Comparison of ENCODE assay signal across 9 cellular contexts in genomic region chr19:48513289-48514122, GRCh38. TPM values are rescaled to one million over a fixed set of nuclear protein-coding genes. Genes with fewer than 3 reads are reported as not detected.
A peak's percentile ranks its signal among the peaks of the same experiment; 100 is the strongest.
DNase-seq lines count a peak whose midpoint lies in the region; ATAC-seq lines count a peak whose summit lies in the region.
"Had no signal": no experiment of that assay in that cellular context is flagged by ENCODE, and none has a peak within 500 bp of the region (broad histone marks: within the 10 kb centered on the region; RNA-seq: fewer than 3 reads in every experiment).

No MANE protein-coding gene starts in this region.

- H3K23ac ChIP-seq in mesenchymal stem cell (ENCODE audit: low read length in 2 of 2), result no peak overlapping the region

- H3K4me3 ChIP-seq in mesenchymal stem cell (ENCODE audit: insufficient read depth in 1 of 2, low read depth in 1 of 2, low read length in 2 of 2), result peak overlapping the region; percentile 67 to 70

- WGBS in mesenchymal stem cell, result 6% methylated on average over 54 of the region's 54 CpGs

- H3K27me3 ChIP-seq in mesenchymal stem cell (ENCODE audit: control insufficient read depth in 1 of 2, insufficient read depth in 1 of 2, low read length in 2 of 2), result peaks cover 46 to 47% of the 10 kb centered on the region in 2 experiments

- CTCF ChIA-PET in activated CD4-positive, alpha-beta memory T cell treated with anti-CD3 and anti-CD28 coated beads for 36 hours (lab: Charles Lee), result interaction anchor here (0.9 to 3.0 kb wide), 5 partner anchors 22 to 95 kb away, joined by 3 to 16 read pairs (median 13); no protein-coding TSS in a partner anchor

- DNase-seq in DMS 273 (lab: John Stamatoyannopoulos, UW; ENCODE audit: unreplicated experiment), result peak; percentile 91
- peak; percentile 88 for DNase-seq in NCI-H748 treated with DMSO at 0.1 percent for 48 hours (lab: John Stamatoyannopoulos, UW)
- DNase-seq in activated CD4-positive, alpha-beta memory T cell treated with anti-CD3 and anti-CD28 coated beads for 36 hours, result peak; percentile 85
- DNase-seq in effector memory CD8-positive, alpha-beta T cell, result peak; percentile 55 to 64 (median 63)
- peak; percentile 71 for DNase-seq in mesenchymal stem cell
- peak; percentile 39 to 66 for DNase-seq in stimulated activated CD8-positive, alpha-beta memory T cell treated with anti-CD3 and anti-CD28 coated beads, Interleukin-2, amount 100 ng/mL, for 48 hours (ENCODE audit: low read depth in 2 of 2)

- H3K36me3 Mint-ChIP-seq in activated CD4-positive, alpha-beta memory T cell treated with anti-CD3 and anti-CD28 coated beads for 36 hours, result no peaks in the 10 kb centered on the region
- H3K36me3 Mint-ChIP-seq in effector memory CD8-positive, alpha-beta T cell (ENCODE audit: insufficient read depth), result peaks cover 9% of the 10 kb centered on the region

- H3K4me2 ChIP-seq in mesenchymal stem cell (ENCODE audit: low read length, poor library complexity, severe bottlenecking), result peak overlapping the region; percentile 98

- H3K9me3 Mint-ChIP-seq in activated CD4-positive, alpha-beta memory T cell treated with anti-CD3 and anti-CD28 coated beads for 36 hours, result no peaks in the 10 kb centered on the region
- H3K9me3 Mint-ChIP-seq in effector memory CD8-positive, alpha-beta T cell, result no peaks in the 10 kb centered on the region
- H3K9me3 Mint-ChIP-seq: brain had no signal

- H3K18ac ChIP-seq in mesenchymal stem cell (ENCODE audit: low read depth in 1 of 2, low read length in 2 of 2), result peak overlapping the region; percentile 30 to 88

- no peaks in the 10 kb centered on the region for H3K27me3 Mint-ChIP-seq in activated CD4-positive, alpha-beta memory T cell treated with anti-CD3 and anti-CD28 coated beads for 36 hours
- H3K27me3 Mint-ChIP-seq in effector memory CD8-positive, alpha-beta T cell, result no peaks in the 10 kb centered on the region

- peak overlapping the region; percentile 57 for H2BK120ac ChIP-seq in mesenchymal stem cell (ENCODE audit: low read depth, low read length)

- peak overlapping the region; percentile 70 for H4K91ac ChIP-seq in mesenchymal stem cell (ENCODE audit: low read length)

- peaks cover 11% of the 10 kb centered on the region for H3K4me1 ChIP-seq in mesenchymal stem cell (ENCODE audit: control insufficient read depth, insufficient read depth, low read depth, low read length)

- peaks cover 14% of the 10 kb centered on the region for H3K4me1 Mint-ChIP-seq in activated CD4-positive, alpha-beta memory T cell treated with anti-CD3 and anti-CD28 coated beads for 36 hours (ENCODE audit: low read depth)
- H3K4me1 Mint-ChIP-seq in effector memory CD8-positive, alpha-beta T cell (ENCODE audit: low read depth in 2 of 2), result peaks cover 9 to 12% of the 10 kb centered on the region in 2 donors

- H2AFZ ChIP-seq in mesenchymal stem cell (ENCODE audit: low read depth, low read length), result peak overlapping the region; percentile 91

- peak overlapping the region; percentile 58 for H3K27ac Mint-ChIP-seq in activated CD4-positive, alpha-beta memory T cell treated with anti-CD3 and anti-CD28 coated beads for 36 hours
- H3K27ac Mint-ChIP-seq in effector memory CD8-positive, alpha-beta T cell, result no peak overlapping the region

- peak overlapping the region; percentile 94 for H4K8ac ChIP-seq in mesenchymal stem cell (ENCODE audit: low read length)

- peak overlapping the region in 1 of 2 experiments; percentile 5 for H3K14ac ChIP-seq in mesenchymal stem cell (ENCODE audit: low read length in 2 of 2)

- H3K27ac ChIP-seq in mesenchymal stem cell (ENCODE audit: low read length, poor library complexity, severe bottlenecking), result no peak overlapping the region

- POLR2A ChIA-PET in activated CD4-positive, alpha-beta memory T cell treated with anti-CD3 and anti-CD28 coated beads for 36 hours (lab: Charles Lee), result interaction anchor here (2.1 kb wide), 1 partner anchor 106 kb away, joined by 5 read pairs; the partner anchor contains the start of genes RPL18 and SPHK2

- no peaks in the 10 kb centered on the region for H3K79me1 ChIP-seq in mesenchymal stem cell (replicated peaks; ENCODE audit: low read length, poor library complexity, severe bottlenecking)

- intact Hi-C loops in activated CD4-positive, alpha-beta memory T cell treated with anti-CD3 and anti-CD28 coated beads for 36 hours (cut with micrococcal nuclease), result loop anchor here (2.0 to 5.0 kb wide), 2 partner anchors 45 to 181 kb away; partner anchors contain the start of gene CYTH2

- no peaks in the 10 kb centered on the region for H3K36me3 ChIP-seq in mesenchymal stem cell (ENCODE audit: control insufficient read depth in 1 of 2, insufficient read depth in 2 of 2, low read depth in 1 of 2, low read length in 2 of 2)

- H2BK12ac ChIP-seq in mesenchymal stem cell (ENCODE audit: low read length in 2 of 2), result no peak overlapping the region

- ATAC-seq in HG03280 (IDR thresholded peaks at IDR 0.05; ENCODE audit: unreplicated experiment), result peak; percentile 71
- ATAC-seq in effector memory CD8-positive, alpha-beta T cell (replicated peaks), result peak; percentile 62
- no peak for ATAC-seq in GM21786 (IDR thresholded peaks at IDR 0.05; ENCODE audit: unreplicated experiment)

- H2BK5ac ChIP-seq in mesenchymal stem cell (ENCODE audit: low read depth, low read length, poor library complexity, severe bottlenecking), result no peak overlapping the region

- no peak overlapping the region for H3K4me3 Mint-ChIP-seq in activated CD4-positive, alpha-beta memory T cell treated with anti-CD3 and anti-CD28 coated beads for 36 hours
- no peak overlapping the region for H3K4me3 Mint-ChIP-seq in effector memory CD8-positive, alpha-beta T cell
- H3K4me3 Mint-ChIP-seq: brain had no signal

- peak overlapping the region; percentile 77 for H2BK15ac ChIP-seq in mesenchymal stem cell (ENCODE audit: low read depth, poor library complexity, severe bottlenecking)

- no peaks in the 10 kb centered on the region for H3K9me3 ChIP-seq in mesenchymal stem cell (ENCODE audit: control insufficient read depth, low read length)

- peak overlapping the region in 1 of 2 experiments; percentile 74 for H3K4ac ChIP-seq in mesenchymal stem cell (ENCODE audit: low read depth in 1 of 2, low read length in 2 of 2)

- no peak overlapping the region for H3K9ac ChIP-seq in mesenchymal stem cell (ENCODE audit: low read length)

- no peak overlapping the region for H2AK5ac ChIP-seq in mesenchymal stem cell (ENCODE audit: low read length, severe bottlenecking)

RNA-seq across cellular contexts. Expression of gene LMTK3, which starts 1.9 kb away (rescaled TPM):
- 1 to 10 TPM; 3.6 to 3.8 TPM for total RNA-seq in activated CD4-positive, alpha-beta memory T cell treated with anti-CD3 and anti-CD28 coated beads for 36 hours
- 0.66 TPM for polyA plus RNA-seq in mesenchymal stem cell (2013, experiment 1 of 2)
- 0.55 TPM for polyA plus RNA-seq in mesenchymal stem cell (2013, experiment 2 of 2)

RNA-seq across cellular contexts. Expression of gene SULT2B1, which starts 38.5 kb away (rescaled TPM):
- total RNA-seq in activated CD4-positive, alpha-beta memory T cell treated with anti-CD3 and anti-CD28 coated beads for 36 hours, result not detected
- polyA plus RNA-seq in mesenchymal stem cell (2013, experiment 1 of 2), result 0.83 TPM
- 0.70 TPM for polyA plus RNA-seq in mesenchymal stem cell (2013, experiment 2 of 2)

RNA-seq across cellular contexts. Expression of gene CYTH2, which starts 44.3 kb away (rescaled TPM):
- 10 to 100 TPM; 31.5 to 33.6 TPM for total RNA-seq in activated CD4-positive, alpha-beta memory T cell treated with anti-CD3 and anti-CD28 coated beads for 36 hours
- 47.7 TPM for polyA plus RNA-seq in mesenchymal stem cell (2013, experiment 1 of 2)
- 45.1 TPM for polyA plus RNA-seq in mesenchymal stem cell (2013, experiment 2 of 2)

RNA-seq across cellular contexts. Expression of gene KCNJ14, which starts 58.1 kb away (rescaled TPM):
- 1 to 10 TPM; 1.2 TPM for total RNA-seq in activated CD4-positive, alpha-beta memory T cell treated with anti-CD3 and anti-CD28 coated beads for 36 hours
- 0.25 TPM for polyA plus RNA-seq in mesenchymal stem cell (2013, experiment 1 of 2)
- polyA plus RNA-seq in mesenchymal stem cell (2013, experiment 2 of 2), result 0.21 TPM
